In genomic region chr11:27462543-27462942, GRCh38 we compare ENCODE assay signal across 1 cellular context.
TF ChIP-seq lines count a peak whose summit lies in the region.

No MANE protein-coding gene starts in this region.

TF ChIP-seq in K562, 482 proteins besides CTCF, POLR2A, EP300 and RAD21 (continued from another document):
- TF ChIP-seq ZNF583 (CRISPR knock-in tag; IDR thresholded peaks at IDR 0.05): no peak
- no peak for TF ChIP-seq ZNF175 (CRISPR knock-in tag; IDR thresholded peaks at IDR 0.05; ENCODE audit: low read depth)
- no peak for TF ChIP-seq NR4A1 (CRISPR knock-in tag; IDR thresholded peaks at IDR 0.05)
- TF ChIP-seq NR4A1 (tag; IDR thresholded peaks at IDR 0.05): no peak
- TF ChIP-seq FOXA3 (CRISPR knock-in tag; conservative IDR thresholded peaks at IDR 0.05 in 1 of 2, IDR thresholded peaks at IDR 0.05 in 1 of 2): no peak
- TF ChIP-seq, protein P1, sequence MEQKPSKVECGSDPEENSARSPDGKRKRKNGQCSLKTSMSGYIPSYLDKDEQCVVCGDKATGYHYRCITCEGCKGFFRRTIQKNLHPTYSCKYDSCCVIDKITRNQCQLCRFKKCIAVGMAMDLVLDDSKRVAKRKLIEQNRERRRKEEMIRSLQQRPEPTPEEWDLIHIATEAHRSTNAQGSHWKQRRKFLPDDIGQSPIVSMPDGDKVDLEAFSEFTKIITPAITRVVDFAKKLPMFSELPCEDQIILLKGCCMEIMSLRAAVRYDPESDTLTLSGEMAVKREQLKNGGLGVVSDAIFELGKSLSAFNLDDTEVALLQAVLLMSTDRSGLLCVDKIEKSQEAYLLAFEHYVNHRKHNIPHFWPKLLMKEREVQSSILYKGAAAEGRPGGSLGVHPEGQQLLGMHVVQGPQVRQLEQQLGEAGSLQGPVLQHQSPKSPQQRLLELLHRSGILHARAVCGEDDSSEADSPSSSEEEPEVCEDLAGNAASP (IDR thresholded peaks at IDR 0.05): no peak
- no peak for TF ChIP-seq EP400 (IDR thresholded peaks at IDR 0.05)
- peak; percentile 18; the same call in 1 of the 2 replicates for TF ChIP-seq C11orf30 (IDR thresholded peaks at IDR 0.05; ENCODE audit: low read depth)
- no peak for TF ChIP-seq ZNF431 (CRISPR knock-in tag; IDR thresholded peaks at IDR 0.05)
- TF ChIP-seq NFE2L1 (tag; IDR thresholded peaks at IDR 0.05; ENCODE audit: borderline replicate concordance, low read depth): no peak
- TF ChIP-seq MAFG (tag; conservative IDR thresholded peaks at IDR 0.05): 0 out of 2 replicates have a peak, but pooled peaks have one; percentile 12
- TF ChIP-seq ZC3H8 (IDR thresholded peaks at IDR 0.05): no peak
- no peak for TF ChIP-seq MED1 (CRISPR knock-in tag; IDR thresholded peaks at IDR 0.05; ENCODE audit: borderline replicate concordance)
- TF ChIP-seq PKNOX1 (IDR thresholded peaks at IDR 0.05): peak; percentile 95
- peak; percentile 62 for TF ChIP-seq EHMT2 (IDR thresholded peaks at IDR 0.05)
- TF ChIP-seq HNRNPH1 (optimal IDR thresholded peaks at IDR 0.05; ENCODE audit: low read depth, low read length): no peak
- TF ChIP-seq TCF7L2 (IDR thresholded peaks at IDR 0.05; ENCODE audit: low read depth, low read length): no peak
- peak; percentile 23; the same call in 1 of the 2 replicates for TF ChIP-seq CREM (IDR thresholded peaks at IDR 0.05; ENCODE audit: low read depth)
- TF ChIP-seq ZNF3 (CRISPR knock-in tag; IDR thresholded peaks at IDR 0.05): no peak
- no peak for TF ChIP-seq ZNF140 (CRISPR knock-in tag; IDR thresholded peaks at IDR 0.05)
- no peak for TF ChIP-seq ZNF76 (CRISPR knock-in tag; IDR thresholded peaks at IDR 0.05; ENCODE audit: borderline replicate concordance)
- TF ChIP-seq POLR2AphosphoS2 (IDR thresholded peaks at IDR 0.05; ENCODE audit: low read length): no peak
- 0 out of 2 replicates have a peak, but pooled peaks have one; percentile 18 for TF ChIP-seq GATAD2A (IDR thresholded peaks at IDR 0.05)
- TF ChIP-seq NFE2 (IDR thresholded peaks at IDR 0.05; ENCODE audit: low read depth): peak; percentile 49
- TF ChIP-seq, protein P2, sequence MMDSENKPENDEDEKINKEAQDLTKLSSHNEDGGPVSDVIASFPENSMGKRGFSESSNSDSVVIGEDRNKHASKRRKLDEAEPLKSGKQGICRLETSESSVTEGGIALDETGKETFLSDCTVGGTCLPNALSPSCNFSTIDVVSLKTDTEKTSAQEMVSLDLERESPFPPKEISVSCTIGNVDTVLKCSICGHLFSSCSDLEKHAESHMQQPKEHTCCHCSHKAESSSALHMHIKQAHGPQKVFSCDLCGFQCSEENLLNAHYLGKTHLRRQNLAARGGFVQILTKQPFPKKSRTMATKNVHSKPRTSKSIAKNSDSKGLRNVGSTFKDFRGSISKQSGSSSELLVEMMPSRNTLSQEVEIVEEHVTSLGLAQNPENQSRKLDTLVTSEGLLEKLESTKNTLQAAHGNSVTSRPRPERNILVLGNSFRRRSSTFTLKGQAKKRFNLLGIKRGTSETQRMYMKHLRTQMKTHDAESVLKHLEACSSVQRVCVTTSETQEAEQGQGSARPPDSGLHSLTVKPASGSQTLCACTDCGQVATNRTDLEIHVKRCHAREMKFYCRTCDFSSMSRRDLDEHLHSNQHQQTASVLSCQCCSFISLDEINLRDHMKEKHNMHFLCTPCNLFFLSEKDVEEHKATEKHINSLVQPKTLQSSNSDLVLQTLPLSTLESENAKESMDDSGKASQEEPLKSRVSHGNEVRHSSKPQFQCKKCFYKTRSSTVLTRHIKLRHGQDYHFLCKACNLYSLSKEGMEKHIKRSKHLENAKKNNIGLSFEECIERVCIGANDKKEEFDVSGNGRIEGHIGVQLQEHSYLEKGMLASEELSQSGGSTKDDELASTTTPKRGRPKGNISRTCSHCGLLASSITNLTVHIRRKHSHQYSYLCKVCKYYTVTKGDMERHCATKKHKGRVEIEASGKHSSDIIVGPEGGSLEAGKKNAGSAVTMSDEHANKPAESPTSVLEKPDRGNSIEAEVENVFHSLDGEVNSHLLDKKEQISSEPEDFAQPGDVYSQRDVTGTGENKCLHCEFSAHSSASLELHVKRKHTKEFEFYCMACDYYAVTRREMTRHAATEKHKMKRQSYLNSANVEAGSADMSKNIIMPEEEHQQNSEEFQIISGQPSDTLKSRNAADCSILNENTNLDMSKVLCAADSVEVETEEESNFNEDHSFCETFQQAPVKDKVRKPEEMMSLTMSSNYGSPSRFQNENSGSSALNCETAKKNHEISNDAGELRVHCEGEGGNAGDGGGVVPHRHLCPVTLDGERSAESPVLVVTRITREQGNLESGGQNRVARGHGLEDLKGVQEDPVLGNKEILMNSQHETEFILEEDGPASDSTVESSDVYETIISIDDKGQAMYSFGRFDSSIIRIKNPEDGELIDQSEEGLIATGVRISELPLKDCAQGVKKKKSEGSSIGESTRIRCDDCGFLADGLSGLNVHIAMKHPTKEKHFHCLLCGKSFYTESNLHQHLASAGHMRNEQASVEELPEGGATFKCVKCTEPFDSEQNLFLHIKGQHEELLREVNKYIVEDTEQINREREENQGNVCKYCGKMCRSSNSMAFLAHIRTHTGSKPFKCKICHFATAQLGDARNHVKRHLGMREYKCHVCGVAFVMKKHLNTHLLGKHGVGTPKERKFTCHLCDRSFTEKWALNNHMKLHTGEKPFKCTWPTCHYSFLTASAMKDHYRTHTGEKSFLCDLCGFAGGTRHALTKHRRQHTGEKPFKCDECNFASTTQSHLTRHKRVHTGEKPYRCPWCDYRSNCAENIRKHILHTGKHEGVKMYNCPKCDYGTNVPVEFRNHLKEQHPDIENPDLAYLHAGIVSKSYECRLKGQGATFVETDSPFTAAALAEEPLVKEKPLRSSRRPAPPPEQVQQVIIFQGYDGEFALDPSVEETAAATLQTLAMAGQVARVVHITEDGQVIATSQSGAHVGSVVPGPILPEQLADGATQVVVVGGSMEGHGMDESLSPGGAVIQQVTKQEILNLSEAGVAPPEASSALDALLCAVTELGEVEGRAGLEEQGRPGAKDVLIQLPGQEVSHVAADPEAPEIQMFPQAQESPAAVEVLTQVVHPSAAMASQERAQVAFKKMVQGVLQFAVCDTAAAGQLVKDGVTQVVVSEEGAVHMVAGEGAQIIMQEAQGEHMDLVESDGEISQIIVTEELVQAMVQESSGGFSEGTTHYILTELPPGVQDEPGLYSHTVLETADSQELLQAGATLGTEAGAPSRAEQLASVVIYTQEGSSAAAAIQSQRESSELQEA (IDR thresholded peaks at IDR 0.05; ENCODE audit: low read depth): no peak
- no peak for TF ChIP-seq MAX (CRISPR knock-in tag; IDR thresholded peaks at IDR 0.05)
- no peak for TF ChIP-seq CREB1 (IDR thresholded peaks at IDR 0.05)
- no peak for TF ChIP-seq CREB1 (CRISPR knock-in tag; IDR thresholded peaks at IDR 0.05)
